In the genomic region with DNA sequence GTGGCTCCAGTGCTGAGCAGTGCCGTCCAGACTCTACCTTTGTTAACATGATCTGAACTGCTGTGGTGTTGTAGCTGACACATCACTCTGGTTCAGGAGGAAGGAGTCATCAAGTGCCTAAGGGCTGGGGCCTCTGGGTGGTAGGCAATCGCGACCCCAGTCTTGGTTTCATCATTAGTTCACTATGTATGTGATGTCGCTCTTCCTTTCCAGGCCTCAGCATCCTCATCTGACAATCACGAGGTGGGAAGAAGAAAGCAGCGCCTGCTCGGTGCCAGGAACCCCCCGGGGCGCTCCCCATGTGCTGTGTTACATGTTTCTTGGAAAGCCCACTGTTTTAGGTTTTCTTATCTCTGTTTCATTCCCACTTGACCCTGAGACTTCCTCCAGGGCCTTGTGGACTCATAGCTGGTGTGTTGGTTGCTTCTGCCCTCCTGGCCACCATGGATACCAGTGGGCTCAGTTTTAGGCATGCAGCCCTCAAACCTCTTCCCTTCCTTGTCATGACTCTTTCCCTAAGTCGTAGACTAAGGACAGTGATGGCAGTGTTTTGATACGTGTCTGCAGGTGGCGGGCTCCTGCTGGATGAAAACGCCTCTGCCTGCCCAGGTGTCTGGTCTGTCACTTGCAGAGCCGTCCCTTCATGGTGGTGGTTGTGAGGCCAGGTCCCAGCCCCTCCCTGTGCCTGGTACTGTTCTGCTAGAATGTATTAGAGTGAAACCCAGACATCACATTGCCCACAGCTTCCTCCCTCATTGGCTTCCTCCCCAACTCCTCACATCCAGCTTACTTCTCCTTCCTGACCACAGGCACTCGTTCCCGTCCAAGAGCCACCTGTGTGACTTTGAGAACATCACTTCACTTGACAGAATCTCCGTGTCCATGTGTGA, we compare ENCODE assay signal across 17 cellular contexts. TPM values are rescaled to one million over a fixed set of nuclear protein-coding genes. Genes with fewer than 3 reads are reported as not detected.
DNase-seq lines count a peak whose midpoint lies in the region; ATAC-seq and TF ChIP-seq lines count a peak whose summit lies in the region.
"Had no signal": no experiment of that assay in that cellular context is flagged by ENCODE, and none has a peak within 500 bp of the region (broad histone marks: within the 10 kb centered on the region; RNA-seq: fewer than 3 reads in every experiment).

No MANE protein-coding gene starts in this region.

- H3K9me3 ChIP-seq in trophoblast cell (ENCODE audit: insufficient read depth, low read depth, low read length) = no peaks in the 10 kb centered on the region
- H3K9me3 ChIP-seq: right lobe of liver had no signal

- H3K23ac ChIP-seq in trophoblast cell (ENCODE audit: low read length) = no peak overlapping the region

- no peak overlapping the region for H3K4ac ChIP-seq in trophoblast cell (ENCODE audit: low read depth, low read length)

- H3K14ac ChIP-seq in trophoblast cell (ENCODE audit: low read length) = peak overlapping the region; percentile 24

- H2AFZ ChIP-seq in trophoblast cell (ENCODE audit: insufficient read depth, low read length, poor library complexity) = no peak overlapping the region

- no peak overlapping the region for H3K27ac Mint-ChIP-seq in activated T-cell treated with anti-CD3 and anti-CD28 coated beads, Interleukin-2, amount 50 U/mL, for 72 hours

- DNase-seq in GM12865 (ENCODE audit: low read depth) = peak; percentile 39
- peak; percentile 18 to 30 for DNase-seq in activated T-cell treated with anti-CD3 and anti-CD28 coated beads, Interleukin-2, amount 50 U/mL, for 72 hours
- no peak for DNase-seq in trophoblast cell
- no peak for DNase-seq in left lobe of liver (ENCODE audit: low spot score)
- DNase-seq in HK-2 (ENCODE audit: unreplicated experiment) = no peak
- DNase-seq: activated T-cell treated with anti-CD3 and anti-CD28 coated beads, Interleukin-2, amount 50 U/mL, for 4 hours; CD8-positive, alpha-beta memory T cell; glutamatergic neuron; naive thymus-derived CD8-positive, alpha-beta T cell; NCI-H1092 treated with DMSO at 0.1 percent for 48 hours; Right ventricle myocardium superior had no signal

- H3K9ac ChIP-seq in trophoblast cell (ENCODE audit: low read length) = no peak overlapping the region

- no peak overlapping the region for H3K4me3 ChIP-seq in GM12865 (ENCODE audit: low read depth, low read length)
- no peak overlapping the region for H3K4me3 ChIP-seq in trophoblast cell (ENCODE audit: low read depth, low read length)
- H3K4me3 ChIP-seq: right lobe of liver had no signal

- peaks cover 11% of the 10 kb centered on the region for H3K79me1 ChIP-seq in trophoblast cell (ENCODE audit: low read length)

- WGBS in trophoblast cell (ENCODE audit: extremely low coverage, insufficient coverage, insufficient read length) = no CpG with 5 or more reads among the region's 17 CpGs

- H2BK120ac ChIP-seq in trophoblast cell (ENCODE audit: insufficient read depth, low read length, poor library complexity) = peak overlapping the region; percentile 14

- H4K8ac ChIP-seq in trophoblast cell (ENCODE audit: low read depth, low read length) = no peak overlapping the region

- H2BK5ac ChIP-seq in trophoblast cell (ENCODE audit: low read depth, low read length, poor library complexity) = no peak overlapping the region

- no peaks in the 10 kb centered on the region for H3K36me3 ChIP-seq in trophoblast cell (ENCODE audit: control insufficient read depth in 1 of 2, insufficient read depth in 2 of 2, low read length in 2 of 2)
- H3K36me3 ChIP-seq: right lobe of liver had no signal

- peaks cover 8 to 11% of the 10 kb centered on the region in 2 experiments for H3K4me1 ChIP-seq in trophoblast cell (ENCODE audit: control insufficient read depth in 1 of 2, insufficient read depth in 2 of 2, low read length in 2 of 2)
- H3K4me1 ChIP-seq: right lobe of liver had no signal

- H3K36me3 Mint-ChIP-seq in activated T-cell treated with anti-CD3 and anti-CD28 coated beads, Interleukin-2, amount 50 U/mL, for 72 hours (ENCODE audit: insufficient read depth in 2 of 2) = peaks cover 2 to 3% of the 10 kb centered on the region in 2 donors

- no peaks in the 10 kb centered on the region for H3K79me2 ChIP-seq in trophoblast cell (ENCODE audit: control insufficient read depth, insufficient read depth, low read length, poor library complexity)

- H4K91ac ChIP-seq in trophoblast cell (ENCODE audit: low read depth, low read length) = peak overlapping the region; percentile 15

- peaks cover 4 to 5% of the 10 kb centered on the region in 2 donors for H3K9me3 Mint-ChIP-seq in activated T-cell treated with anti-CD3 and anti-CD28 coated beads, Interleukin-2, amount 50 U/mL, for 72 hours

- H3K4me2 ChIP-seq in trophoblast cell (ENCODE audit: low read length) = no peak overlapping the region

- H2AK5ac ChIP-seq in trophoblast cell (ENCODE audit: low read length) = peak overlapping the region; percentile 3

- H3K4me3 Mint-ChIP-seq in activated T-cell treated with anti-CD3 and anti-CD28 coated beads, Interleukin-2, amount 50 U/mL, for 72 hours = peak overlapping the region in 1 of 2 donors; percentile 44
- H3K4me3 Mint-ChIP-seq: activated T-cell treated with anti-CD3 and anti-CD28 coated beads, Interleukin-2, amount 50 U/mL, for 4 hours; CD8-positive, alpha-beta memory T cell had no signal

- H3K4me1 Mint-ChIP-seq in activated T-cell treated with anti-CD3 and anti-CD28 coated beads, Interleukin-2, amount 50 U/mL, for 72 hours (ENCODE audit: low read depth) = peaks cover 23% of the 10 kb centered on the region

- no peak overlapping the region for H4K12ac ChIP-seq in trophoblast cell (ENCODE audit: low read depth, low read length)

- TF ChIP-seq CTCF in GM12865 (IDR thresholded peaks at IDR 0.05; ENCODE audit: insufficient read depth, low read depth, low read length, missing control alignments) = no peak

- H3K27me3 ChIP-seq in trophoblast cell (ENCODE audit: insufficient read depth, low read length) = no peaks in the 10 kb centered on the region
- H3K27me3 ChIP-seq: right lobe of liver had no signal

- H2BK12ac ChIP-seq in trophoblast cell (ENCODE audit: low read length) = peak overlapping the region; percentile 87

- no peak overlapping the region for H3K18ac ChIP-seq in trophoblast cell (ENCODE audit: low read length)

- ATAC-seq in HG02798 (IDR thresholded peaks at IDR 0.05; ENCODE audit: poor library complexity, unreplicated experiment) (peak; percentile 46), GM18907 (IDR thresholded peaks at IDR 0.05; ENCODE audit: unreplicated experiment) (no peak), left lobe of liver (no peak), GM21786 (IDR thresholded peaks at IDR 0.05; ENCODE audit: unreplicated experiment) (no peak)
- ATAC-seq in activated T-cell treated with anti-CD3 and anti-CD28 coated beads, Interleukin-2, amount 50 U/mL, for 72 hours (replicated peaks in 1 of 2) = peak; percentile 72 to 78
- ATAC-seq: left colon, right lobe of liver had no signal

- peaks cover 21% of the 10 kb centered on the region for H3K27me3 Mint-ChIP-seq in activated T-cell treated with anti-CD3 and anti-CD28 coated beads, Interleukin-2, amount 50 U/mL, for 72 hours (ENCODE audit: low read depth)

- H3K27ac ChIP-seq in trophoblast cell (ENCODE audit: low read depth, low read length) = no peak overlapping the region
- H3K27ac ChIP-seq: right lobe of liver, VCaP had no signal

RNA-seq across cellular contexts. Expression of gene FOXO6, which starts 17.2 kb away (rescaled TPM):
- total RNA-seq in activated T-cell treated with anti-CD3 and anti-CD28 coated beads, Interleukin-2, amount 50 U/mL, for 72 hours = under 1 TPM; 0.19 to 0.21 TPM
- 119 and 130 TPM in 2 replicates for polyA plus RNA-seq in trophoblast cell (2013)
- 0.38 TPM for total RNA-seq in left lobe of liver
- polyA plus RNA-seq: CD8-positive, alpha-beta memory T cell; naive thymus-derived CD8-positive, alpha-beta T cell had no signal

Comparison
In these comparisons a context has a peak if more than half of its experiments do, and no peak if none do; other contexts are left out.
1. DNase-seq: peak in GM12865 (single experiment) and activated T-cell treated with anti-CD3 and anti-CD28 coated beads, Interleukin-2, amount 50 U/mL, for 72 hours (2 of 2); none in trophoblast cell (0 of 2), left lobe of liver (single experiment) and HK-2 (single experiment).
2. ATAC-seq: peak in HG02798 (single experiment) and activated T-cell treated with anti-CD3 and anti-CD28 coated beads, Interleukin-2, amount 50 U/mL, for 72 hours (2 of 2); none in GM18907 (single experiment), left lobe of liver (single experiment) and GM21786 (single experiment).